Comparison of ENCODE assay signal across 28 cellular contexts in genomic region chr5:20494706-20495105, GRCh38.
"Had no signal": no experiment of that assay in that cellular context is flagged by ENCODE, and none has a peak within 500 bp of the region (broad histone marks: within the 10 kb centered on the region; RNA-seq: fewer than 3 reads in every experiment).

No MANE protein-coding gene starts in this region.

- FAIRE-seq: bronchial epithelial cell, TTC549 had no signal

- DNase-seq: activated B cell treated with CpG ODN at 0.5 μM for 24 hours; activated CD4-positive, alpha-beta memory T cell treated with anti-CD3 and anti-CD28 coated beads, Interleukin-2, amount 10 ng/mL, durations not matched to agents 7 days and 5 days; activated CD4-positive, alpha-beta T cell treated with anti-CD3 and anti-CD28 coated beads for 4 hours; activated CD4-positive, alpha-beta T cell treated with anti-CD3 and anti-CD28 coated beads, Interleukin-2, amount 10 ng/mL, durations not matched to agents 7 days and 5 days; activated CD4-positive, alpha-beta T cell treated with anti-CD3 and anti-CD28 coated beads, Interleukin-2, amount 50 U/mL, for 48 hours; activated CD4-positive, CD25-positive, alpha-beta regulatory T cell treated with anti-CD3 and anti-CD28 coated beads, Interleukin-2, amount 50 U/mL, for 72 hours; activated CD8-positive, alpha-beta memory T cell treated with anti-CD3 and anti-CD28 coated beads for 24 hours; activated CD8-positive, alpha-beta memory T cell treated with anti-CD3 and anti-CD28 coated beads, Interleukin-2, amount 10 ng/mL, durations not matched to agents 7 days and 5 days; activated CD8-positive, alpha-beta memory T cell treated with anti-CD3 and anti-CD28 coated beads, Interleukin-2, amount 50 U/mL, for 48 hours; activated CD8-positive, alpha-beta T cell treated with anti-CD3 and anti-CD28 coated beads, Interleukin-2, amount 10 ng/mL, durations not matched to agents 7 days and 5 days; activated effector memory CD4-positive, alpha-beta T cell treated with Interleukin-2 at 50 U/mL for 16 hours; activated gamma-delta T cell; activated naive CD4-positive, alpha-beta T cell treated with anti-CD3 and anti-CD28 coated beads, Interleukin-2, amount 10 ng/mL, durations not matched to agents 7 days and 5 days; activated naive CD4-positive, alpha-beta T cell treated with Interleukin-2 at 50 U/mL for 16 hours; activated naive CD8-positive, alpha-beta T cell treated with anti-CD3 and anti-CD28 coated beads, Interleukin-2, amount 10 ng/mL, durations not matched to agents 7 days and 5 days; activated naive CD8-positive, alpha-beta T cell treated with anti-CD3 and anti-CD28 coated beads, Interleukin-2, amount 50 U/mL, for 24 hours; activated T-cell treated with anti-CD3 and anti-CD28 coated beads, Interleukin-2, amount 50 U/mL, for 24 hours; activated T-cell treated with anti-CD3 and anti-CD28 coated beads, Interleukin-2, amount 50 U/mL, for 48 hours; amygdala; anterior cingulate cortex; T-helper 1 cell; T-helper 2 cell; T-helper 9 cell had no signal

- H3K36me3 ChIP-seq: ascending aorta, cardiac muscle cell had no signal

- ATAC-seq: activated CD8-positive, alpha-beta memory T cell treated with anti-CD3 and anti-CD28 coated beads, Interleukin-2, amount 10 ng/mL, durations not matched to agents 7 days and 5 days; activated CD8-positive, alpha-beta T cell treated with anti-CD3 and anti-CD28 coated beads, Interleukin-2, amount 10 ng/mL, durations not matched to agents 7 days and 5 days; activated naive CD8-positive, alpha-beta T cell treated with anti-CD3 and anti-CD28 coated beads, Interleukin-2, amount 50 U/mL, for 24 hours had no signal

- H3K27ac ChIP-seq: ascending aorta, cardiac muscle cell, VCaP had no signal

- H3K4me3 ChIP-seq: ascending aorta, cardiac muscle cell had no signal

- H3K9me3 ChIP-seq: ascending aorta had no signal

- H3K4me1 ChIP-seq: ascending aorta had no signal

- H3K27me3 ChIP-seq: ascending aorta, cardiac muscle cell had no signal
